In the genomic region with DNA sequence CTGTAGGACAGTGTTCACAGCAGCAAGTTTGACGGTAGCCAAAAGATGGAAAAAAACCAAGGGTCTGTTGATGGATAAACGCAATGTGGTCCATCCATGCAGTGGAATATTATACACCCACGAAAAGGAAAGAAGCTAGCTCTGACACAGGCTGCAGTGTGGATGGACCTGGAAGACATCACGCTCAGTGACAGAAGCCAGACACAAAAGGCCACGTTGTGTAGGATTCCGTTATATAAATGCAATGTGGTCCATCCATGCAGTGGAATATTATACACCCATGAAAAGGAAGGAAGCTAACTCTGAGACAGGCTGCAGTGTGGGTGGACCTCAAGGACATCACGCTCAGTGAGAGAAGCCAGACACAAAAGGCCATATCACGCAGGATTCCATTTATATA, we compare ENCODE assay signal across 10 cellular contexts.
"Had no signal": no experiment of that assay in that cellular context is flagged by ENCODE, and none has a peak within 500 bp of the region (broad histone marks: within the 10 kb centered on the region; RNA-seq: fewer than 3 reads in every experiment).

No MANE protein-coding gene starts in this region.

- H3K9me3 ChIP-seq: HAP-1 had no signal

- ATAC-seq: GM23338, HCT116 had no signal

- H3K4me1 ChIP-seq: HAP-1 had no signal

- H3K4me3 ChIP-seq: GM23248, GM23338, HAP-1 had no signal

- DNase-seq: GM23248, GOT3, H7, H9, HCEC 1CT, HFFc6 had no signal

- H3K27ac Mint-ChIP-seq: GM23338, H9, HFFc6 had no signal

- H3K27ac ChIP-seq: GM23248 had no signal

- H3K9ac ChIP-seq: GM23248 had no signal

- H2AFZ ChIP-seq: GM23248, GM23338 had no signal

- H3K4me1 Mint-ChIP-seq: GM23338 had no signal

- FAIRE-seq: H54 had no signal

- H3K36me3 ChIP-seq: HAP-1 had no signal

- H3K4me3 Mint-ChIP-seq: GM23338, H9, HFFc6 had no signal

- H3K4me2 ChIP-seq: GM23338 had no signal
